22 cellular contexts compared by ENCODE assay signal in the genomic region with DNA sequence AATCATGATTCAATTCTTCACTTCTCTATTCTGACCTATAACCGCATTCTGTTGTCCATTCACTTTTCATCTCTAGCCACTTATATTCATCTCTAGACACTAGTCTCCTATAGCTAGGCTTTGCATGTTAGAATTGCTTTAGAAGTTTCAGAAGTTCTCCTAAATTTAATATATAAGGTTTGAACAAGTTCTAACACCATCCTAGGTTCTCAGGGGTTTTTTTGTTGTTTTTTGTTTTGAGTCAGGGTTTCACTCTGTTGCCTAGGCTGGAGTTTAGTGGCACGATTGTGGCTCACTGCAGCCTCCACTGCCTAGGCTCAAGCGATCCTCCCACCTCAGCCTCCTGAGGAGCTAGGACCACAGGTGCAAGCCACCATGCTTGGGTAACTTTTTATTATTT.
A peak's percentile ranks its signal among the peaks of the same experiment; 100 is the strongest.
DNase-seq lines count a peak whose midpoint lies in the region; ATAC-seq lines count a peak whose summit lies in the region.
"Had no signal": no experiment of that assay in that cellular context is flagged by ENCODE, and none has a peak within 500 bp of the region (broad histone marks: within the 10 kb centered on the region; RNA-seq: fewer than 3 reads in every experiment).

No MANE protein-coding gene starts in this region.

- ATAC-seq in GM18867 (IDR thresholded peaks at IDR 0.05; ENCODE audit: unreplicated experiment) (peak; percentile 60), GM21619 (IDR thresholded peaks at IDR 0.05; ENCODE audit: unreplicated experiment) (peak; percentile 60), HG02938 (IDR thresholded peaks at IDR 0.05; ENCODE audit: unreplicated experiment) (peak; percentile 90), HG03571 (IDR thresholded peaks at IDR 0.05; ENCODE audit: unreplicated experiment) (peak; percentile 59)
- ATAC-seq: K562, left lobe of liver, WTC11 had no signal

- DNase-seq in MV-4-11 (lab: John Stamatoyannopoulos, UW), result no peak
- DNase-seq in stimulated activated CD4-positive, alpha-beta T cell treated with anti-CD3 and anti-CD28 coated beads, Interleukin-4, amount 100 ng/mL, for 4 hours, result no peak
- DNase-seq in NCI-H1105 (lab: John Stamatoyannopoulos, UW), result no peak
- DNase-seq in T-helper 1 cell, result no peak
- DNase-seq: activated CD4-positive, alpha-beta T cell treated with anti-CD3 and anti-CD28 coated beads, Interleukin-2, amount 50 U/mL, for 4 hours; activated CD8-positive, alpha-beta memory T cell treated with anti-CD3 and anti-CD28 coated beads, Interleukin-2, amount 50 U/mL, for 48 hours; activated naive CD8-positive, alpha-beta T cell treated with anti-CD3 and anti-CD28 coated beads, Interleukin-2, amount 10 ng/mL, durations not matched to agents 7 days and 5 days; cerebellar nuclear complex; foreskin fibroblast; mesendoderm; MG63; NCI-H1436 treated with DMSO at 0.1 percent for 48 hours; NCI-H748 treated with DMSO at 0.1 percent for 48 hours; SK-N-SH; stimulated activated naive CD4-positive, alpha-beta T cell had no signal
